In the genomic region with DNA sequence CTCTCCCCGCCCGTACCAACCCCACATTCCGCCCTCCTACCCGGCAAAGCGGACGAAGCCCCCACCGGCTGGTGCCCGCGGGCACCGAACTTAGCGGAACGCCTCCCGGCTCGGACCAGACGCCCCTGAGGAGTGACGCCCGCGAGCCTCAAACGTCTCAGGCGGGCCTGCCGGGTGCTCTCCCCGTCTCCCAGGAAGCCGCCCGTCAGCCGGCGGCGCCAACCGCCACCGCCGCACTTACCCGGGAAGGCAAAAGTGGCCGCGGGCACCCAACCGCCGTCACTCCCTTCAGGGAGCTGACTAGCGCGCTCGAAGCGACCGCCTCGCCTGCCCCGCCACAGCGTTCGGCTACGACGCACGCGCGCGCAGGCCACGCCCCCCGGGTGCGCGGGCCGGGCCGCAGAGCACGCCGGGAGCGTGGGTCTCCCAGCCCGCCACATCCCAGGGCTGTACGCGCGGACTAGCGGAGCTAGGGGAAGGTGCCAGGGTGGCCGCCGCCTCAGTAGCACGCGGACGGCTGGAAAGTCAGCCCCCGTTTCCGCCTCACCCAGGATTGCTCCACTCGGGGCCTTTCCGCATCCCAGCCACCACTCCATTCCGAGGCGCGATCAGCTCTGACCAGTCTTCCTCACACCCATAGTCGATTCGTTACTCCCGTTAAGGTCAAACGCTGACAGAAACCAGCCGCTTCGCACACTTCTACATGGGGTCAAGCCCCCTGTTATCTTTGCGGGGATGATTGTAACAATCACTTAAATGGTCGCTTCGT, we compare ENCODE assay signal across 8 cellular contexts. TPM values are rescaled to one million over a fixed set of nuclear protein-coding genes. Genes with fewer than 3 reads are reported as not detected.
A peak's percentile ranks its signal among the peaks of the same experiment; 100 is the strongest.
DNase-seq lines count a peak whose midpoint lies in the region; ATAC-seq, FAIRE-seq and TF ChIP-seq lines count a peak whose summit lies in the region.

Gene TEX30, minus strand, starts transcription at position 346 of the 769 bp plus-strand sequence. CDS start 3,760 bp downstream, outside the sequence.

- no peaks in the 10 kb centered on the region for H3K36me3 ChIP-seq in mucosa of descending colon (ENCODE audit: low read depth)

- TF ChIP-seq CTCF in D721Med (IDR thresholded peaks at IDR 0.05; ENCODE audit: insufficient read depth, missing control alignments) (no peak), epithelial cell of esophagus (IDR thresholded peaks at IDR 0.05; ENCODE audit: insufficient read depth, low read depth, low read length, missing control alignments) (no peak), mucosa of descending colon (IDR thresholded peaks at IDR 0.05) (no peak)

- H3K4me3 ChIP-seq in epithelial cell of esophagus (ENCODE audit: low read length) (peak within 1 kb of the TSS; percentile 73), mucosa of descending colon (peak within 1 kb of the TSS; percentile 59)

- peaks cover 8% of the 10 kb centered on the region for H3K4me1 ChIP-seq in mucosa of descending colon (ENCODE audit: low read depth)

- FAIRE-seq in D721Med (lab: Jason Lieb, UNC) (no peak), HTR-8/SVneo (lab: Jason Lieb, UNC) (peak; percentile 83)

- intact Hi-C loops in mucosa of descending colon (cut with DNase I, micrococcal nuclease) = no loop called here

- ATAC-seq in GM21390 (IDR thresholded peaks at IDR 0.05; ENCODE audit: unreplicated experiment) = peak; percentile 94
- ATAC-seq in mucosa of descending colon = peak; percentile 100

- no peaks in the 10 kb centered on the region for H3K9me3 ChIP-seq in mucosa of descending colon

- DNase-seq in D721Med (ENCODE audit: insufficient read length, low spot score) (peak; percentile 40), HTR-8/SVneo (ENCODE audit: insufficient read length, low spot score) (peak; percentile 69), OCI-M1 (lab: John Stamatoyannopoulos, UW) (peak; percentile 93), activated T-cell treated with anti-CD3 and anti-CD28 coated beads for 4 hours (peak; percentile 85), epithelial cell of esophagus (ENCODE audit: low read depth) (peak; percentile 87), mucosa of descending colon (peak; percentile 85 to 91 (median 90))
- DNase-seq in stimulated activated CD8-positive, alpha-beta memory T cell treated with anti-CD3 and anti-CD28 coated beads, Interleukin-4, amount 100 ng/mL, for 24 hours (ENCODE audit: low read depth) = peak; percentile 82

RNA-seq across cellular contexts. Expression of gene TEX30, which starts in this region (rescaled TPM):
- total RNA-seq in mucosa of descending colon = 1 to 10 TPM; 2.1 to 5.7 (median 3.7) TPM

Comparison
In these comparisons a context has a peak if more than half of its experiments do, and no peak if none do; other contexts are left out.
1. Peak in every context shown above with its lines: DNase-seq, ATAC-seq and H3K4me3 ChIP-seq.
2. DNase-seq: peak in every context shown above with its lines; median percentile 93 in OCI-M1; 90 in mucosa of descending colon; 87 in epithelial cell of esophagus; 85 in activated T-cell treated with anti-CD3 and anti-CD28 coated beads for 4 hours; 82 in stimulated activated CD8-positive, alpha-beta memory T cell treated with anti-CD3 and anti-CD28 coated beads, Interleukin-4, amount 100 ng/mL, for 24 hours; 69 in HTR-8/SVneo; 40 in D721Med.